ENCODE assay signal across 2 cellular contexts in genomic region chr6:27222971-27223370, GRCh38. TPM values are rescaled to one million over a fixed set of nuclear protein-coding genes. Genes with fewer than 3 reads are reported as not detected.
"Had no signal": no experiment of that assay in that cellular context is flagged by ENCODE, and none has a peak within 500 bp of the region (broad histone marks: within the 10 kb centered on the region; RNA-seq: fewer than 3 reads in every experiment).

No MANE protein-coding gene starts in this region.

RNA-seq across cellular contexts. Expression of gene PRSS16, which starts 24.5 kb away (rescaled TPM):
- total RNA-seq: HFFc6 had no signal
- polyA plus RNA-seq: GM23248 had no signal
